In the genomic region with DNA sequence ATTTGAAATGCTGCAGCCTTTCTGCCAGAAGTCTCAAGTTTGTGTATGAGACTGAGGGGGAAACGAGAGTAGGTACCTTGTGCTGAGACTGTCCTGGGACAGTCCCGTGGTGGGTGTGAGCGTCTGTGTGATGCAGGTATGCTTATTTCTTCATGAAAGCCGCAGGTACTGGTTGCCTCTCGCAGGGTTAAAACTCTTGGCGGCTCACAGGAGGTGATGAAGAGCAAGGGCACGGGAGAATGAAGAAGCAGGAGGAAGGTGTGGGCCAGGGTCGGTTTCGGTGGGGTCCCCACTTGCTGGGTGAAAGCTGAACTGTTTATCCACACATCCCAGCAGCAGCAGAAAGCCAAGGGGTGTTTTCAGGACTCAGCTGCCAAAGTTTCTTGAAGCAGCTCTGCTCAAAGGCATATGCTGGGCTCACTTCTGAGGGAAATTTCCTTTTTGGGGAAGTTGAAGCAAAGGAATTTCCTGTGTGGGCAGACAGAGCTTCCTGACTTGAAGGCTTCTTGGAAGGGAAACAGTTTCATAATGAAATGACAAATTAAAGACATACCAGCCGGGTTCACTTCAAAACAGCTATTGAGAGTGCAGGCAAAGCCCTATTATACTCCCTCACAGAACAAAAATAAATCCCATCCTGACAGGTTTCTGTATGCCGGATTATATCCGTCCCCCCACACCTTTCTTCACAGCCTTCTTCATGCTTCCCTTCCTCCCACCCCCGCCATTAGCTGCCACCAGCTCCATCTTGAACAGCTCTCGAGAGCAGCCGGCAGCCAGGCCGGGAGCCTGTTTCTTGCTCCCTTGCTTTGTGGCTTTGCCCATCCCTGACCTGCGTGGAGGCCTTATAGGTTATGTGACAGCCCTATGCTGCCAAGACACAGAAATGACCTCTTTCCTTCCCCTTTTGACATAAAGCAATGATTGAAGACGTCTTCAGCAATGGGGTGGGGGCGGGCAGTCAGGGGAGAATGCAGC, we compare ENCODE assay signal across 8 cellular contexts.
DNase-seq lines count a peak whose midpoint lies in the region; ATAC-seq and TF ChIP-seq lines count a peak whose summit lies in the region.

No MANE protein-coding gene starts in this region.

- peak overlapping the region; percentile 96 for H3K27ac ChIP-seq in OCI-LY3 (ENCODE audit: low read length)

- peak; percentile 86 for DNase-seq in GM12864 (ENCODE audit: low read depth)
- DNase-seq in activated naive CD8-positive, alpha-beta T cell treated with anti-CD3 and anti-CD28 coated beads, Interleukin-2, amount 50 U/mL, for 16 hours (ENCODE audit: low read depth, low spot score) = peak; percentile 42
- peak; percentile 80 for DNase-seq in iris pigment epithelial cell (ENCODE audit: low read depth)
- DNase-seq in stimulated activated CD4-positive, alpha-beta T cell treated with anti-CD3 and anti-CD28 coated beads, Interleukin-2, amount 100 ng/mL, for 48 hours = peak; percentile 56 to 58
- DNase-seq in NCI-H345 (lab: John Stamatoyannopoulos, UW) = no peak
- DNase-seq in NCI-H2029 treated with DMSO at 0.1 percent for 48 hours (lab: John Stamatoyannopoulos, UW) = no peak

- H3K9me3 ChIP-seq in OCI-LY3 (ENCODE audit: insufficient read depth, low read length) = no peaks in the 10 kb centered on the region

- peak overlapping the region; percentile 86 for H3K9ac ChIP-seq in OCI-LY3 (ENCODE audit: low read length)

- no peaks in the 10 kb centered on the region for H4K20me1 ChIP-seq in OCI-LY3 (ENCODE audit: insufficient read depth, low read length)

- peaks cover 12% of the 10 kb centered on the region for H3K36me3 ChIP-seq in OCI-LY3 (replicated peaks; ENCODE audit: low read depth, low read length)

- peak; percentile 65 for ATAC-seq in HG02623 (IDR thresholded peaks at IDR 0.05; ENCODE audit: unreplicated experiment)

- no peak overlapping the region for H2AFZ ChIP-seq in OCI-LY3 (ENCODE audit: low read depth, low read length)

- H3K4me3 ChIP-seq in GM12864 (ENCODE audit: low read depth, low read length) (no peak overlapping the region; the same call in 1 of the 2 replicates), OCI-LY3 (ENCODE audit: low read length) (peak overlapping the region; percentile 47)

- peaks cover 78% of the 10 kb centered on the region for H3K79me2 ChIP-seq in OCI-LY3 (ENCODE audit: low read length)

- H3K4me2 ChIP-seq in OCI-LY3 (ENCODE audit: low read length) = peak overlapping the region; percentile 66

- no peaks in the 10 kb centered on the region for H3K27me3 ChIP-seq in OCI-LY3 (ENCODE audit: low read depth, low read length)

- H3K4me1 ChIP-seq in OCI-LY3 (ENCODE audit: low read length) = peaks cover 100% of the 10 kb centered on the region

- TF ChIP-seq CTCF in GM12864 (IDR thresholded peaks at IDR 0.05; ENCODE audit: low read depth, low read length, missing control alignments) (no peak), OCI-LY3 (IDR thresholded peaks at IDR 0.05; ENCODE audit: low read depth, low read length) (no peak)

Comparison
In these comparisons a context has a peak if more than half of its experiments do, and no peak if none do; other contexts are left out.
1. DNase-seq: peak in GM12864 (single experiment), activated naive CD8-positive, alpha-beta T cell treated with anti-CD3 and anti-CD28 coated beads, Interleukin-2, amount 50 U/mL, for 16 hours (single experiment), iris pigment epithelial cell (single experiment) and stimulated activated CD4-positive, alpha-beta T cell treated with anti-CD3 and anti-CD28 coated beads, Interleukin-2, amount 100 ng/mL, for 48 hours (2 of 2); none in NCI-H345 (single experiment) and NCI-H2029 treated with DMSO at 0.1 percent for 48 hours (single experiment).